ENCODE assay signal across 10 cellular contexts in genomic region chr1:39266269-39266668, GRCh38.
A peak's percentile ranks its signal among the peaks of the same experiment; 100 is the strongest.
DNase-seq lines count a peak whose midpoint lies in the region; ATAC-seq and TF ChIP-seq lines count a peak whose summit lies in the region.
"Had no signal": no experiment of that assay in that cellular context is flagged by ENCODE, and none has a peak within 500 bp of the region (broad histone marks: within the 10 kb centered on the region; RNA-seq: fewer than 3 reads in every experiment).

No MANE protein-coding gene starts in this region.

- H3K4me1 ChIP-seq in adipocyte (ENCODE audit: control insufficient read depth, insufficient read depth, low read length): peaks cover 33% of the 10 kb centered on the region

- DNase-seq in DMS53 (lab: John Stamatoyannopoulos, UW) (peak; percentile 31), DMS53 treated with DMSO at 0.1 percent for 48 hours (lab: John Stamatoyannopoulos, UW; ENCODE audit: unreplicated experiment) (no peak), LNCaP clone FGC (ENCODE audit: low read depth) (no peak), adipocyte (ENCODE audit: low read depth) (peak; percentile 20), naive B cell (no peak)
- no peak for DNase-seq in stimulated activated CD4-positive, alpha-beta T cell treated with anti-CD3 and anti-CD28 coated beads, Interleukin-2, amount 100 ng/mL, for 24 hours
- DNase-seq: 8988T had no signal

- peak; percentile 68 for TF ChIP-seq CTCF in LNCaP clone FGC (IDR thresholded peaks at IDR 0.05; ENCODE audit: control insufficient read depth, extremely low read depth, insufficient read depth)

- no peak for ATAC-seq in naive B cell (ENCODE audit: low read depth in 2 of 2)
- no peak for ATAC-seq in HG03520 (IDR thresholded peaks at IDR 0.05; ENCODE audit: unreplicated experiment)
- ATAC-seq in GM18517 (IDR thresholded peaks at IDR 0.05; ENCODE audit: unreplicated experiment): no peak

- H3K27me3 Mint-ChIP-seq in naive B cell: no peaks in the 10 kb centered on the region

- H3K27me3 ChIP-seq in adipocyte (replicated peaks; ENCODE audit: control insufficient read depth, insufficient read depth, low read length): no peaks in the 10 kb centered on the region

- H3K4me3 ChIP-seq in LNCaP clone FGC (ENCODE audit: low read depth, low read length): no peak overlapping the region
- H3K4me3 ChIP-seq in adipocyte (ENCODE audit: low read length): no peak overlapping the region
- H3K4me3 ChIP-seq: lung had no signal

- peaks cover 55 to 65% (median 60%) of the 10 kb centered on the region in 3 donors for H3K4me1 Mint-ChIP-seq in naive B cell

- no peak overlapping the region for H3K4me3 Mint-ChIP-seq in naive B cell

- no peaks in the 10 kb centered on the region for H3K36me3 Mint-ChIP-seq in naive B cell

- H3K9me3 Mint-ChIP-seq in naive B cell: no peaks in the 10 kb centered on the region

- H3K9ac ChIP-seq in adipocyte (ENCODE audit: low read length): no peak overlapping the region

- H3K36me3 ChIP-seq in adipocyte (ENCODE audit: control insufficient read depth, insufficient read depth, low read length, severe bottlenecking): peaks cover 6% of the 10 kb centered on the region

- H3K27ac Mint-ChIP-seq in naive B cell: peak overlapping the region in 4 of 6 donors; percentile 23 to 56 (median 38)

- H3K9me3 ChIP-seq in adipocyte (ENCODE audit: control insufficient read depth, low read length): no peaks in the 10 kb centered on the region

Comparison
In these comparisons a context has a peak if more than half of its experiments do, and no peak if none do; other contexts are left out.
1. DNase-seq: peak in DMS53 (single experiment) and adipocyte (single experiment); none in DMS53 treated with DMSO at 0.1 percent for 48 hours (single experiment), LNCaP clone FGC (single experiment), naive B cell (single experiment) and stimulated activated CD4-positive, alpha-beta T cell treated with anti-CD3 and anti-CD28 coated beads, Interleukin-2, amount 100 ng/mL, for 24 hours (0 of 2).